19 cellular contexts compared by ENCODE assay signal in the genomic region with DNA sequence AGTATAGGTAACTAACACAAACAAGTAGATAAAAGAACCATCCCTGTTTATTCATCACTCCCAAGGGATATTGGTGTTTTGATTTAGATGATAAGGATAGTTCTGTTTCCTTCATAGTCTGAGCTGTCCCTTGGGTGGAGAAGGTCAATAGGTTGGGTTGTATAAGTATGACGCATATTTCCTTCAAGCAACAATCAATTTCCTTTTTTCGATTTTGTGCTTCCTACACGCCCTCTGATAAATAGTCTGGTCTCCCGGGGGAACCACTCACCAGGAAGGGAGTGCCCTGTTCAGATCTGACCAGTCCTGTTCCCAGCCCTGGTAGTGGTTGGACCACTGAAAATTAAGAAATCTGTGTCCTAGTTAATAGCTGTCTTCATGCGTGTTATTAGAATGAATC.
DNase-seq lines count a peak whose midpoint lies in the region; ATAC-seq, FAIRE-seq and TF ChIP-seq lines count a peak whose summit lies in the region.
"Had no signal": no experiment of that assay in that cellular context is flagged by ENCODE, and none has a peak within 500 bp of the region (broad histone marks: within the 10 kb centered on the region; RNA-seq: fewer than 3 reads in every experiment).

No MANE protein-coding gene starts in this region.

- BruUV-seq in PC-3 (replicated peaks; lab: Mats Ljungman, UMichigan) (no TSS peak), Caco-2 (replicated peaks; lab: Mats Ljungman, UMichigan) (no TSS peak)

- no peak overlapping the region for H4K91ac ChIP-seq in neuronal stem cell (ENCODE audit: low read depth, low read length, poor library complexity)

- no peaks in the 10 kb centered on the region for H3F3A ChIP-seq in PC-3 (ENCODE audit: low read length, unreplicated experiment)

- H3K9me3 Mint-ChIP-seq in Caco-2 (ENCODE audit: unreplicated experiment) = no peaks in the 10 kb centered on the region
- H3K9me3 Mint-ChIP-seq: nephron progenitor cell had no signal

- peaks cover 15% of the 10 kb centered on the region for H3K4me1 ChIP-seq in PC-3 (ENCODE audit: insufficient read depth, low read length)
- peaks cover 0 to 3% of the 10 kb centered on the region in 2 donors for H3K4me1 ChIP-seq in small intestine (ENCODE audit: control insufficient read depth in 2 of 2, insufficient read depth in 1 of 2, low read depth in 1 of 2, low read length in 1 of 2)
- H3K4me1 ChIP-seq in neuronal stem cell (ENCODE audit: control insufficient read depth in 2 of 2, insufficient read depth in 1 of 2, low read depth in 1 of 2, low read length in 2 of 2) = peaks cover 0 to 2% of the 10 kb centered on the region in 2 donors
- H3K4me1 ChIP-seq in Caco-2 = no peaks in the 10 kb centered on the region
- H3K4me1 ChIP-seq: adrenal gland had no signal

- peak; percentile 97 for DNase-seq in PC-3
- DNase-seq in dermis microvascular lymphatic vessel endothelial cell (ENCODE audit: low read depth in 2 of 2) = peak; percentile 34 to 88
- no peak for DNase-seq in left lobe of liver (ENCODE audit: low spot score)
- DNase-seq in small intestine = peak; percentile 85
- no peak for DNase-seq in neuronal stem cell (ENCODE audit: low spot score)
- DNase-seq in NCI-H1930 (lab: John Stamatoyannopoulos, UW) = no peak
- DNase-seq in Caco-2 = no peak
- DNase-seq: activated CD4-positive, alpha-beta T cell treated with anti-CD3 and anti-CD28 coated beads for 36 hours; activated effector memory CD4-positive, alpha-beta T cell treated with Interleukin-2 at 50 U/mL for 16 hours; COR-L47; EL; foreskin fibroblast; NCI-H2029; NCI-H510A; nephron progenitor cell; SIG-M5; stimulated activated CD4-positive, alpha-beta T cell treated with anti-CD3 and anti-CD28 coated beads, Interleukin-1b, Interleukin-23, amount 100 ng/mL, for 48 hours had no signal

- H3K9me3 ChIP-seq in PC-3 (ENCODE audit: low read length) (no peaks in the 10 kb centered on the region), small intestine (ENCODE audit: control insufficient read depth, low read depth) (no peaks in the 10 kb centered on the region), neuronal stem cell (replicated peaks in 1 of 2; ENCODE audit: control insufficient read depth in 2 of 2, insufficient read depth in 1 of 2, low read depth in 1 of 2, low read length in 2 of 2) (peaks cover 0 to 2% of the 10 kb centered on the region in 2 donors), Caco-2 (no peaks in the 10 kb centered on the region)
- H3K9me3 ChIP-seq: adrenal gland had no signal

- ATAC-seq in PC-3 = peak; percentile 92
- peak; percentile 46 for ATAC-seq in left lobe of liver
- no peak for ATAC-seq in HG03439 (IDR thresholded peaks at IDR 0.05; ENCODE audit: unreplicated experiment)
- ATAC-seq: activated CD4-positive, alpha-beta T cell treated with anti-CD3 and anti-CD28 coated beads for 36 hours had no signal

- H2BK5ac ChIP-seq in neuronal stem cell (ENCODE audit: low read length) = no peak overlapping the region

- no peak overlapping the region for H2AK5ac ChIP-seq in neuronal stem cell (ENCODE audit: low read depth, low read length)

- no peak overlapping the region for H2BK15ac ChIP-seq in neuronal stem cell (ENCODE audit: low read length)

- peak overlapping the region; percentile 0; the same call in 1 of the 2 replicates for H2AFZ ChIP-seq in PC-3 (ENCODE audit: low read length)
- no peak overlapping the region for H2AFZ ChIP-seq in neuronal stem cell (ENCODE audit: low read length)

- H3K27ac ChIP-seq in PC-3 (ENCODE audit: low read length) (peak overlapping the region; percentile 69), small intestine (ENCODE audit: low read depth in 1 of 2, low read length in 1 of 2) (peak overlapping the region in 1 of 2 donors; percentile 69), neuronal stem cell (replicated peaks; ENCODE audit: low read length) (no peak overlapping the region)
- H3K27ac ChIP-seq: adrenal gland had no signal

- no peak overlapping the region for H2BK12ac ChIP-seq in neuronal stem cell (ENCODE audit: low read length)

- H3K4ac ChIP-seq in neuronal stem cell (ENCODE audit: low read length) = no peak overlapping the region

- intact Hi-C loops in PC-3 (cut with micrococcal nuclease) = loop anchor here (1.0 to 2.0 kb wide), 2 partner anchors 98 to 803 kb away; no protein-coding TSS in a partner anchor
- intact Hi-C loops in Caco-2 (cut with micrococcal nuclease; ENCODE audit: unreplicated experiment) = no loop called here

- H3K9me2 ChIP-seq in PC-3 (replicated peaks; ENCODE audit: low read length) = no peaks in the 10 kb centered on the region

- no peak overlapping the region for H3K27ac Mint-ChIP-seq in Caco-2 (ENCODE audit: unreplicated experiment)
- H3K27ac Mint-ChIP-seq: activated CD4-positive, alpha-beta T cell treated with anti-CD3 and anti-CD28 coated beads for 36 hours; nephron progenitor cell had no signal

- H3K27me3 Mint-ChIP-seq in Caco-2 (ENCODE audit: insufficient read depth, unreplicated experiment) = peaks cover 5% of the 10 kb centered on the region
- H3K27me3 Mint-ChIP-seq: activated CD4-positive, alpha-beta T cell treated with anti-CD3 and anti-CD28 coated beads for 36 hours had no signal

- H3K4me3 ChIP-seq in PC-3 (ENCODE audit: low read length) (no peak overlapping the region), small intestine (ENCODE audit: low read depth in 1 of 2, low read length in 2 of 2) (no peak overlapping the region), neuronal stem cell (ENCODE audit: low read length in 2 of 2) (no peak overlapping the region), Caco-2 (ENCODE audit: low read depth, low read length) (no peak overlapping the region)
- H3K4me3 ChIP-seq: adrenal gland had no signal

- 27 to 54% (median 40%) methylated on average over 5 of the region's 5 CpGs for WGBS in small intestine, 3 donors
- no CpG with 5 or more reads among the region's 5 CpGs for WGBS in neuronal stem cell (ENCODE audit: extremely low coverage in 2 of 2, insufficient read length in 2 of 2, insufficient replicate concordance in 1 of 2), 2 donors

- H3K4me1 Mint-ChIP-seq in Caco-2 (ENCODE audit: low read depth, unreplicated experiment) = no peaks in the 10 kb centered on the region
- H3K4me1 Mint-ChIP-seq: activated CD4-positive, alpha-beta T cell treated with anti-CD3 and anti-CD28 coated beads for 36 hours had no signal

- no peak overlapping the region for H3K14ac ChIP-seq in neuronal stem cell (ENCODE audit: low read length)

- no peaks in the 10 kb centered on the region for H3K79me1 ChIP-seq in neuronal stem cell (ENCODE audit: low read depth, low read length)

- H2BK120ac ChIP-seq in neuronal stem cell (ENCODE audit: low read depth, low read length) = no peak overlapping the region

- no peaks in the 10 kb centered on the region for H3K79me2 ChIP-seq in PC-3 (ENCODE audit: low read length)

- FAIRE-seq in small intestine (lab: Jason Lieb, UNC) = no peak

- peak overlapping the region; percentile 11 for H3K4me2 ChIP-seq in PC-3 (ENCODE audit: low read length)
- no peak overlapping the region for H3K4me2 ChIP-seq in neuronal stem cell (ENCODE audit: insufficient read depth, low read length, poor library complexity, severe bottlenecking)

- TF ChIP-seq CTCF in PC-3 (conservative IDR thresholded peaks at IDR 0.05; ENCODE audit: low read depth, low read length) = no peak
- TF ChIP-seq CTCF in Caco-2 (IDR thresholded peaks at IDR 0.05; ENCODE audit: insufficient read depth in 1 of 2, low read depth in 1 of 2, low read length in 1 of 2, severe bottlenecking in 1 of 2, unreplicated experiment in 1 of 2) = no peak

- H3K36me3 Mint-ChIP-seq in Caco-2 (ENCODE audit: insufficient read depth, unreplicated experiment) = no peaks in the 10 kb centered on the region

- H3K27me3 ChIP-seq in PC-3 (ENCODE audit: low read length) (no peaks in the 10 kb centered on the region), small intestine (ENCODE audit: control insufficient read depth in 2 of 2, insufficient read depth in 2 of 2, low read length in 2 of 2) (no peaks in the 10 kb centered on the region), neuronal stem cell (ENCODE audit: control insufficient read depth in 3 of 3, insufficient read depth in 3 of 3, low read depth in 1 of 3, low read length in 3 of 3) (no peaks in the 10 kb centered on the region), Caco-2 (replicated peaks; ENCODE audit: control insufficient read depth, insufficient read depth, low read length) (no peaks in the 10 kb centered on the region)
- H3K27me3 ChIP-seq: adrenal gland had no signal

- H3K36me3 ChIP-seq in PC-3 (ENCODE audit: low read depth, low read length) = no peaks in the 10 kb centered on the region
- no peaks in the 10 kb centered on the region for H3K36me3 ChIP-seq in small intestine (ENCODE audit: control insufficient read depth in 2 of 2, insufficient read depth in 2 of 2, low read length in 2 of 2)
- no peaks in the 10 kb centered on the region for H3K36me3 ChIP-seq in neuronal stem cell (replicated peaks in 1 of 2; ENCODE audit: control insufficient read depth in 2 of 2, insufficient read depth in 2 of 2, low read length in 2 of 2)
- H3K36me3 ChIP-seq in Caco-2 (ENCODE audit: control insufficient read depth, insufficient read depth, low read length) = no peaks in the 10 kb centered on the region
- H3K36me3 ChIP-seq: adrenal gland had no signal

- peak overlapping the region; percentile 25; the same call in 1 of the 2 replicates for H3K9ac ChIP-seq in PC-3 (ENCODE audit: low read length)
- no peak overlapping the region for H3K9ac ChIP-seq in neuronal stem cell (ENCODE audit: low read depth, low read length, poor library complexity)

- no peak overlapping the region for H3K18ac ChIP-seq in neuronal stem cell (ENCODE audit: low read length)

- POLR2A ChIA-PET in PC-3 (lab: Charles Lee; ENCODE audit: unreplicated experiment) (no interaction called here), Caco-2 (lab: Charles Lee) (no interaction called here)

- no peak overlapping the region for H3K4me3 Mint-ChIP-seq in Caco-2 (ENCODE audit: unreplicated experiment)
- H3K4me3 Mint-ChIP-seq: activated CD4-positive, alpha-beta T cell treated with anti-CD3 and anti-CD28 coated beads for 36 hours; nephron progenitor cell had no signal

- CTCF ChIA-PET in PC-3 (lab: Charles Lee) (no interaction called here), Caco-2 (lab: Charles Lee) (no interaction called here)

- no peak overlapping the region for H4K8ac ChIP-seq in neuronal stem cell (ENCODE audit: low read depth, low read length)

- no peak overlapping the region for H3K23ac ChIP-seq in neuronal stem cell (ENCODE audit: low read depth, low read length, poor library complexity)

- H4K20me1 ChIP-seq in PC-3 (ENCODE audit: low read length) = no peaks in the 10 kb centered on the region

Comparison
In these comparisons a context has a peak if more than half of its experiments do, and no peak if none do; other contexts are left out.
1. DNase-seq: peak in PC-3 (single experiment), dermis microvascular lymphatic vessel endothelial cell (2 of 2) and small intestine (single experiment); none in left lobe of liver (single experiment), neuronal stem cell (single experiment), NCI-H1930 (0 of 2) and Caco-2 (0 of 2).